ENCODE assay signal across 20 cellular contexts in the genomic region with DNA sequence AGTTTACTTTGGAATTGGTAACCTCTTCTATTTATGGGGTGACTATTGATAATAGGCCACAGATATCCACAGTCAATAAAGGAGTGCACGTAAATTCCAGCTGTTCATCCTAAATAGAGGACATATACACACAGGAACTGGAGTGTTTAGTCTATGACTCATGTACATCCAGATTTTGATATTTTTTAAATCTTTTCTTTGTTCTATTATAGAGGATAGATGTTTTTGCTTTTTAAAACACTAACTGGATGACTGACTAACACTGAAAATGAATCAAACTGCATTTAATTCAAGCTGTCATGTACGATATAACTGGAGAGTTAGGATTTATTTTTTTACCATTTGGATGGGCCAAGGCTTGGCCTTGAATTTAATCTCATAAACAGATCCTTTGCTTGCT. TPM values are rescaled to one million over a fixed set of nuclear protein-coding genes. Genes with fewer than 3 reads are reported as not detected.
DNase-seq lines count a peak whose midpoint lies in the region; ATAC-seq and TF ChIP-seq lines count a peak whose summit lies in the region.
"Had no signal": no experiment of that assay in that cellular context is flagged by ENCODE, and none has a peak within 500 bp of the region (broad histone marks: within the 10 kb centered on the region; RNA-seq: fewer than 3 reads in every experiment).

No MANE protein-coding gene starts in this region.

- H4K20me1 ChIP-seq in IMR-90 (ENCODE audit: insufficient read depth, low read length) = no peaks in the 10 kb centered on the region
- H4K20me1 ChIP-seq: BLaER1 had no signal

- TF ChIP-seq POLR2A in IMR-90 (IDR thresholded peaks at IDR 0.05; ENCODE audit: low read depth, low read length) = no peak

- H2BK120ac ChIP-seq in IMR-90 (ENCODE audit: low read depth, low read length) = no peak overlapping the region

- BruUV-seq in A673 (replicated peaks; lab: Mats Ljungman, UMichigan) (no TSS peak), IMR-90 (replicated peaks; lab: Mats Ljungman, UMichigan) (no TSS peak)

- in situ Hi-C loops in IMR-90 (cut with MboI; ENCODE audit: low sequenced_read_pairs) = no loop called here
- in situ Hi-C loops in astrocyte of the spinal cord (cut with HindIII; ENCODE audit: low sequenced_read_pairs) = no loop called here

- H2BK5ac ChIP-seq in IMR-90 (ENCODE audit: low read depth, low read length, poor library complexity, severe bottlenecking) = no peak overlapping the region

- no peak overlapping the region for H3K56ac ChIP-seq in IMR-90 (ENCODE audit: extremely low read depth, insufficient read depth, low read length)

- H3K9me3 ChIP-seq in A673 (ENCODE audit: low read depth, low read length, poor library complexity, severe bottlenecking) (no peaks in the 10 kb centered on the region), IMR-90 (ENCODE audit: control insufficient read depth, insufficient read depth, low read length) (no peaks in the 10 kb centered on the region)
- H3K9me3 ChIP-seq: BLaER1, SJCRH30 had no signal

- no peaks in the 10 kb centered on the region for H3K9me1 ChIP-seq in IMR-90 (ENCODE audit: insufficient read depth, low read length)

- H4K8ac ChIP-seq in IMR-90 (ENCODE audit: low read depth in 2 of 2, low read length in 2 of 2) = no peak overlapping the region

- H3K9ac ChIP-seq in IMR-90 (ENCODE audit: low read depth, low read length) = no peak overlapping the region
- H3K9ac ChIP-seq: BLaER1 had no signal

- peak overlapping the region; percentile 63; the same call in 1 of the 2 replicates for H4K5ac ChIP-seq in IMR-90 (ENCODE audit: low read depth, low read length)

- H2BK20ac ChIP-seq in IMR-90 (ENCODE audit: low read depth, low read length) = 0 out of 2 replicates have a peak overlapping the region, but pooled peaks have one; percentile 48

- no peak overlapping the region for H3K23ac ChIP-seq in IMR-90 (ENCODE audit: low read depth, low read length)

- 0 out of 4 replicates have a peak, but pooled peaks cover 0 to 4% of the 10 kb centered on the region in 2 experiments for H3K79me1 ChIP-seq in IMR-90 (ENCODE audit: low read depth in 1 of 2, low read length in 2 of 2)

- ATAC-seq in IMR-90 (ENCODE audit: low read depth) (peak; percentile 71; the same call in 1 of the 2 replicates), GM18861 (IDR thresholded peaks at IDR 0.05; ENCODE audit: unreplicated experiment) (no peak)
- ATAC-seq: Right ventricle myocardium inferior had no signal

- TF ChIP-seq CTCF in A673 (conservative IDR thresholded peaks at IDR 0.05; ENCODE audit: low read depth, low read length) (no peak), IMR-90 (conservative IDR thresholded peaks at IDR 0.05; ENCODE audit: low read depth, low read length) (no peak), astrocyte of the spinal cord (IDR thresholded peaks at IDR 0.05; ENCODE audit: low read depth, low read length) (no peak)

- no CpG with 5 or more reads among the region's 2 CpGs for WGBS in IMR-90 (ENCODE audit: extremely low coverage in 2 of 2, insufficient read length in 1 of 2), 2 experiments

- dilution Hi-C loops in IMR-90 (cut with HindIII; ENCODE audit: low sequenced_read_pairs, unreplicated experiment) = no loop called here

- H2BK15ac ChIP-seq in IMR-90 (ENCODE audit: low read depth, low read length) = no peak overlapping the region

- no peak overlapping the region for H2AFZ ChIP-seq in IMR-90 (replicated peaks; ENCODE audit: low read length, poor library complexity)

- no peak overlapping the region for H4K91ac ChIP-seq in IMR-90 (ENCODE audit: insufficient read depth, low read depth, low read length)

- H3K4ac ChIP-seq in IMR-90 (ENCODE audit: low read depth, low read length) = no peak overlapping the region

- CTCF ChIA-PET in A673 (lab: Charles Lee) (no interaction called here), IMR-90 (lab: Yijun Ruan, JAX) (interaction anchor here (0.6 kb wide), 1 partner anchor 927 kb away, joined by 3 read pairs; no protein-coding TSS in a partner anchor)

- no peak for DNase-seq in A673 (ENCODE audit: low spot score)
- DNase-seq in IMR-90 = peak; percentile 34
- DNase-seq in astrocyte of the spinal cord (ENCODE audit: low read depth, low spot score) = peak; percentile 17
- peak; percentile 35 to 39 for DNase-seq in lung microvascular endothelial cell (ENCODE audit: low read depth in 2 of 2)
- DNase-seq in cerebellar nuclear complex (lab: John Stamatoyannopoulos, UW) = no peak
- no peak for DNase-seq in activated CD4-positive, CD25-positive, alpha-beta regulatory T cell (lab: John Stamatoyannopoulos, UW)
- no peak for DNase-seq in activated CD8-positive, alpha-beta memory T cell treated with anti-CD3 and anti-CD28 coated beads, Interleukin-2, amount 50 U/mL, for 48 hours
- DNase-seq: 8988T; CD4-positive, CD25-positive, alpha-beta regulatory T cell; H7; KBM-7; MV-4-11; NCI-H2029; NCI-H446; NCI-H524 treated with DMSO at 0.1 percent for 48 hours; NCI-H774; SJCRH30 had no signal

- H3K4me3 ChIP-seq in A673 (ENCODE audit: low read depth, low read length, poor library complexity, severe bottlenecking) = no peak overlapping the region
- H3K4me3 ChIP-seq in IMR-90 (ENCODE audit: insufficient read depth, low read depth, low read length) = no peak overlapping the region
- H3K4me3 ChIP-seq in astrocyte of the spinal cord (ENCODE audit: low read depth, low read length) = no peak overlapping the region
- H3K4me3 ChIP-seq: BLaER1, SJCRH30 had no signal

- H3K27ac ChIP-seq in A673 (ENCODE audit: low read depth, low read length, poor library complexity, severe bottlenecking) = peak overlapping the region; percentile 50
- H3K27ac ChIP-seq in IMR-90 (ENCODE audit: insufficient read depth, low read length) = no peak overlapping the region
- H3K27ac ChIP-seq: BLaER1, SJCRH30 had no signal

- no peak for TF ChIP-seq RAD21 in IMR-90 (IDR thresholded peaks at IDR 0.05; ENCODE audit: low read length)

- no peak overlapping the region for H2AK9ac ChIP-seq in IMR-90 (replicated peaks; ENCODE audit: low read depth, low read length, poor library complexity)

- H3K4me1 ChIP-seq in A673 (ENCODE audit: insufficient read depth, low read length, poor library complexity, severe bottlenecking) (peaks cover 59% of the 10 kb centered on the region), IMR-90 (ENCODE audit: control insufficient read depth, insufficient read depth, low read length) (peaks cover 3% of the 10 kb centered on the region; the same call in 1 of the 2 replicates)
- H3K4me1 ChIP-seq: SJCRH30 had no signal

- POLR2A ChIA-PET in A673 (lab: Charles Lee; ENCODE audit: low non-redundant PET) (no interaction called here), IMR-90 (lab: Charles Lee; ENCODE audit: unreplicated experiment) (no interaction called here)

- no peaks in the 10 kb centered on the region for H3K27me3 ChIP-seq in A673 (replicated peaks; ENCODE audit: insufficient read depth, low read depth, low read length, poor library complexity)
- no peaks in the 10 kb centered on the region for H3K27me3 ChIP-seq in IMR-90 (ENCODE audit: control insufficient read depth, insufficient read depth, low read length)
- H3K27me3 ChIP-seq: BLaER1, SJCRH30 had no signal

- H3K36me3 ChIP-seq in A673 (ENCODE audit: insufficient read depth, low read length, poor library complexity, severe bottlenecking) = peaks cover 21% of the 10 kb centered on the region
- H3K36me3 ChIP-seq in IMR-90 (ENCODE audit: control insufficient read depth, insufficient read depth, low read length) = no peaks in the 10 kb centered on the region
- H3K36me3 ChIP-seq: SJCRH30 had no signal

- H3K14ac ChIP-seq in IMR-90 (replicated peaks; ENCODE audit: low read depth, low read length) = peak overlapping the region; percentile 61; the same call in 1 of the 2 replicates

- H3K18ac ChIP-seq in IMR-90 (ENCODE audit: low read depth, low read length) = no peak overlapping the region

- no peak overlapping the region for H2AK5ac ChIP-seq in IMR-90 (ENCODE audit: low read depth, low read length)

- intact Hi-C loops in A673 (cut with micrococcal nuclease; ENCODE audit: unreplicated experiment) (no loop called here), IMR-90 (cut with micrococcal nuclease) (no loop called here)

- 0 out of 2 replicates have a peak overlapping the region, but pooled peaks have one; percentile 2 for H3K4me2 ChIP-seq in IMR-90 (ENCODE audit: low read depth, low read length)
- H3K4me2 ChIP-seq: BLaER1 had no signal

TF ChIP-seq in IMR-90, 13 proteins besides CTCF, POLR2A, EP300 and RAD21:
- TF ChIP-seq FOS (IDR thresholded peaks at IDR 0.05; ENCODE audit: low read depth, low read length) = peak; percentile 25; the same call in 1 of the 2 replicates
- TF ChIP-seq RCOR1 (IDR thresholded peaks at IDR 0.05; ENCODE audit: insufficient replicate concordance, low read length) = no peak
TF ChIP-seq in IMR-90: peak in this region for 1.

RNA-seq across cellular contexts. Expression of a gene that starts 45.9 kb away (rescaled TPM):
- total RNA-seq in A673 (2021) (67.2 and 74.0 TPM in 2 replicates), IMR-90 (2012; rRNA removed) (7.5 TPM in 2 replicates), lung microvascular endothelial cell (16.1 and 19.8 TPM in 2 replicates)
- polyA plus RNA-seq in IMR-90 (2012; rRNA removed) = 4.4 and 4.7 TPM in 2 replicates
- 2.0 and 2.2 TPM in 2 replicates for polyA plus RNA-seq in IMR-90 (2012; cell fraction: cytosol; rRNA removed)
- 3.2 and 9.6 TPM in 2 replicates for polyA plus RNA-seq in IMR-90 (2012; cell fraction: nucleus; rRNA removed; ENCODE audit: low replicate concordance)

Comparison
In these comparisons a context has a peak if more than half of its experiments do, and no peak if none do; other contexts are left out.
1. DNase-seq: peak in IMR-90 (single experiment), astrocyte of the spinal cord (single experiment) and lung microvascular endothelial cell (2 of 2); none in A673 (single experiment), cerebellar nuclear complex (0 of 2), activated CD4-positive, CD25-positive, alpha-beta regulatory T cell (0 of 4) and activated CD8-positive, alpha-beta memory T cell treated with anti-CD3 and anti-CD28 coated beads, Interleukin-2, amount 50 U/mL, for 48 hours (single experiment).